23 cellular contexts compared by ENCODE assay signal in genomic region chr3:189171707-189172106, GRCh38. TPM values are rescaled to one million over a fixed set of nuclear protein-coding genes. Genes with fewer than 3 reads are reported as not detected.
DNase-seq lines count a peak whose midpoint lies in the region; ATAC-seq, FAIRE-seq and TF ChIP-seq lines count a peak whose summit lies in the region.
"Had no signal": no experiment of that assay in that cellular context is flagged by ENCODE, and none has a peak within 500 bp of the region (broad histone marks: within the 10 kb centered on the region; RNA-seq: fewer than 3 reads in every experiment).

Gene TPRG1, plus strand, starts transcription at chr3:189171971. Its CDS starts 35,414 bp downstream, at chr3:189207385.

- H3K27ac ChIP-seq in right lobe of liver (no peak within 1 kb of the TSS), HepG2 (ENCODE audit: extremely low read length, insufficient read depth, low read length) (no peak within 1 kb of the TSS), endodermal cell (ENCODE audit: low read depth, low read length) (no peak within 1 kb of the TSS), aorta (ENCODE audit: low read depth in 1 of 2, low read length in 2 of 2) (no peak within 1 kb of the TSS)
- H3K27ac ChIP-seq: KMS-11, left lung, thoracic aorta had no signal

- H3K27me3 ChIP-seq in right lobe of liver (no peaks in the 10 kb centered on the region), HepG2 (ENCODE audit: control insufficient read depth in 1 of 2, insufficient read depth in 2 of 2, low read length in 2 of 2) (no peaks in the 10 kb centered on the region; a peak in 1 of 5 replicates), endodermal cell (ENCODE audit: control insufficient read depth, insufficient read depth, low read length, poor library complexity, severe bottlenecking) (no peaks in the 10 kb centered on the region), aorta (ENCODE audit: control insufficient read depth in 1 of 2, insufficient read depth in 2 of 2, low read length in 1 of 2) (no peaks in the 10 kb centered on the region)
- H3K27me3 ChIP-seq: left lung had no signal

- TF ChIP-seq EP300 in HepG2 (IDR thresholded peaks at IDR 0.05; ENCODE audit: low read depth in 2 of 2, low read length in 2 of 2) (no peak), HepG2 (CRISPR knock-in tag; IDR thresholded peaks at IDR 0.05; ENCODE audit: borderline replicate concordance) (no peak)

- H3K27ac Mint-ChIP-seq in endodermal cell: no peak within 1 kb of the TSS
- peak within 1 kb of the TSS in 9 of 10 donors; percentile 16 to 86 (median 56) for H3K27ac Mint-ChIP-seq in naive thymus-derived CD8-positive, alpha-beta T cell
- H3K27ac Mint-ChIP-seq: stimulated activated memory B cell treated with anti-CD40 and anti-IgM and Interleukin-4, amounts not matched to agents 10 μg/mL and 1 μg/mL and 100 μg/mL, for 72 hours had no signal

- H3K36me3 Mint-ChIP-seq in endodermal cell (ENCODE audit: low read depth): no peaks in the 10 kb centered on the region
- H3K36me3 Mint-ChIP-seq in naive thymus-derived CD8-positive, alpha-beta T cell: no peaks in the 10 kb centered on the region
- H3K36me3 Mint-ChIP-seq: stimulated activated memory B cell treated with anti-CD40 and anti-IgM and Interleukin-4, amounts not matched to agents 10 μg/mL and 1 μg/mL and 100 μg/mL, for 72 hours had no signal

- no peaks in the 10 kb centered on the region for H4K20me1 ChIP-seq in HepG2 (ENCODE audit: insufficient read depth, low read length)

- DNase-seq in right lobe of liver (no peak), HepG2 (ENCODE audit: low spot score) (no peak), endodermal cell (peak; percentile 49), aorta (no peak), DMS 273 (lab: John Stamatoyannopoulos, UW; ENCODE audit: unreplicated experiment) (no peak), kidney glomerular epithelial cell (lab: John Stamatoyannopoulos, UW) (no peak), NCI-H2081 treated with DMSO at 0.1 percent for 48 hours (lab: John Stamatoyannopoulos, UW) (no peak)
- DNase-seq in naive thymus-derived CD8-positive, alpha-beta T cell: peak in 1 of 10 donors; percentile 13
- DNase-seq: caudate nucleus, dermis blood vessel endothelial cell, DND-41, foreskin fibroblast, left lung, NCI-H1694 treated with DMSO at 0.1 percent for 48 hours, NCI-H774, SW 1271 had no signal

- H3K9me3 ChIP-seq in right lobe of liver (no peaks in the 10 kb centered on the region), HepG2 (ENCODE audit: low read length) (no peaks in the 10 kb centered on the region), endodermal cell (ENCODE audit: control insufficient read depth, low read length) (no peaks in the 10 kb centered on the region), aorta (ENCODE audit: control insufficient read depth, low read length) (no peaks in the 10 kb centered on the region)
- H3K9me3 ChIP-seq: left lung, thoracic aorta had no signal

- H3K4me1 Mint-ChIP-seq in endodermal cell: peaks cover 9% of the 10 kb centered on the region
- peaks cover 9 to 25% (median 19%) of the 10 kb centered on the region in 4 donors for H3K4me1 Mint-ChIP-seq in naive thymus-derived CD8-positive, alpha-beta T cell
- H3K4me1 Mint-ChIP-seq: stimulated activated memory B cell treated with anti-CD40 and anti-IgM and Interleukin-4, amounts not matched to agents 10 μg/mL and 1 μg/mL and 100 μg/mL, for 72 hours had no signal

- no TSS peak for BruUV-seq in HepG2 (replicated peaks; lab: Mats Ljungman, UMichigan)

- TF ChIP-seq RAD21 in HepG2 (CRISPR knock-in tag; IDR thresholded peaks at IDR 0.05): no peak

- no peaks in the 10 kb centered on the region for H3K9me3 Mint-ChIP-seq in endodermal cell
- no peaks in the 10 kb centered on the region for H3K9me3 Mint-ChIP-seq in naive thymus-derived CD8-positive, alpha-beta T cell
- H3K9me3 Mint-ChIP-seq: stimulated activated memory B cell treated with anti-CD40 and anti-IgM and Interleukin-4, amounts not matched to agents 10 μg/mL and 1 μg/mL and 100 μg/mL, for 72 hours had no signal

- ATAC-seq in right lobe of liver (no peak), HepG2 (no peak), aorta (ENCODE audit: low FRiP score) (peak; percentile 19)
- ATAC-seq in naive thymus-derived CD8-positive, alpha-beta T cell: peak; percentile 49
- ATAC-seq: left lung; Right ventricle myocardium inferior; stimulated activated memory B cell treated with anti-CD40 and anti-IgM and Interleukin-4, amounts not matched to agents 10 μg/mL and 1 μg/mL and 100 μg/mL, for 72 hours had no signal

- CTCF ChIA-PET in HepG2 (lab: Yijun Ruan, JAX; ENCODE audit: low intra/inter-chr PET ratio, low total read pairs): no interaction called here

- no peak within 1 kb of the TSS for H3K4me3 Mint-ChIP-seq in endodermal cell
- H3K4me3 Mint-ChIP-seq in naive thymus-derived CD8-positive, alpha-beta T cell: peak within 1 kb of the TSS in 7 of 10 donors; percentile 2 to 68 (median 35)
- H3K4me3 Mint-ChIP-seq: stimulated activated memory B cell treated with anti-CD40 and anti-IgM and Interleukin-4, amounts not matched to agents 10 μg/mL and 1 μg/mL and 100 μg/mL, for 72 hours had no signal

- no peaks in the 10 kb centered on the region for H3K79me2 ChIP-seq in HepG2 (ENCODE audit: insufficient read depth, low read length)

- no peak within 1 kb of the TSS for H2AFZ ChIP-seq in HepG2 (ENCODE audit: low read length)

- no peaks in the 10 kb centered on the region for H3K27me3 Mint-ChIP-seq in endodermal cell (ENCODE audit: insufficient read depth)
- no peaks in the 10 kb centered on the region for H3K27me3 Mint-ChIP-seq in naive thymus-derived CD8-positive, alpha-beta T cell

- no peak for FAIRE-seq in HepG2 (lab: Jason Lieb, UNC)
- FAIRE-seq: GM12891, HTR-8/SVneo had no signal

- H3K4me1 ChIP-seq in right lobe of liver (peaks cover 0 to 5% (median 0%) of the 10 kb centered on the region in 4 donors), HepG2 (ENCODE audit: insufficient read depth, low read length) (no peaks in the 10 kb centered on the region), endodermal cell (ENCODE audit: control insufficient read depth, insufficient read depth, low read length) (peaks cover 7% of the 10 kb centered on the region), aorta (ENCODE audit: control insufficient read depth in 1 of 2, insufficient read depth in 2 of 2, low read length in 2 of 2) (no peaks in the 10 kb centered on the region)

- intact Hi-C loops in right lobe of liver (cut with DNase I) (no loop called here), HepG2 (cut with micrococcal nuclease; ENCODE audit: unreplicated experiment) (no loop called here), aorta (cut with DNase I) (no loop called here)

- in situ Hi-C loops in HepG2 (cut with HindIII; ENCODE audit: extremely low pct_ligation_motif_present, low pct_unique_long_range_greater_than_20kb): no loop called here

- POLR2A ChIA-PET in HepG2 (lab: Yijun Ruan, JAX): no interaction called here
- POLR2A ChIA-PET in naive thymus-derived CD8-positive, alpha-beta T cell (lab: Charles Lee): no interaction called here

- TF ChIP-seq CTCF in right lobe of liver (IDR thresholded peaks at IDR 0.05) (no peak), HepG2 (CRISPR knock-in tag; IDR thresholded peaks at IDR 0.05) (no peak), endodermal cell (conservative IDR thresholded peaks at IDR 0.05) (no peak)

- H3K9ac ChIP-seq in HepG2 (ENCODE audit: insufficient read depth, low read depth, low read length) (no peak within 1 kb of the TSS), endodermal cell (ENCODE audit: extremely low read depth, low read length, poor library complexity, severe bottlenecking) (no peak within 1 kb of the TSS)
- H3K9ac ChIP-seq: KMS-11 had no signal

- H3K4me2 ChIP-seq in HepG2 (ENCODE audit: low read depth, low read length): no peak within 1 kb of the TSS
- H3K4me2 ChIP-seq: KMS-11, smooth muscle cell had no signal

- H3K4me3 ChIP-seq in right lobe of liver (no peak within 1 kb of the TSS), HepG2 (replicated peaks in 1 of 3; ENCODE audit: insufficient read depth in 1 of 3, low read depth in 2 of 3, low read length in 3 of 3) (no peak within 1 kb of the TSS), endodermal cell (ENCODE audit: low read length) (no peak within 1 kb of the TSS), aorta (ENCODE audit: low read length in 2 of 2) (no peak within 1 kb of the TSS)
- H3K4me3 ChIP-seq: left lung, smooth muscle cell, thoracic aorta had no signal

- no CpG with 5 or more reads among the region's 1 CpG for WGBS in right lobe of liver (ENCODE audit: insufficient coverage, low coverage, low lambda C conversion rate, missing lambda C conversion rate)
- 0% methylated on average over 1 of the region's 1 CpG for WGBS in HepG2 (ENCODE audit: low lambda C conversion rate)
- WGBS in endodermal cell (ENCODE audit: insufficient coverage in 1 of 2, insufficient read length in 1 of 2), 2 experiments: 71 to 80% methylated on average over 1 of the region's 1 CpG
- 100% methylated on average over 1 of the region's 1 CpG for WGBS in aorta, 2 donors

- TF ChIP-seq POLR2A in right lobe of liver (IDR thresholded peaks at IDR 0.05): no peak
- no peak for TF ChIP-seq POLR2A in HepG2 (IDR thresholded peaks at IDR 0.05; ENCODE audit: insufficient read depth in 1 of 2, low read depth in 2 of 2, low read length in 2 of 2)

- no peaks in the 10 kb centered on the region for H3K36me3 ChIP-seq in right lobe of liver
- no peaks in the 10 kb centered on the region for H3K36me3 ChIP-seq in HepG2 (replicated peaks in 1 of 2; ENCODE audit: control insufficient read depth in 1 of 2, insufficient read depth in 2 of 2, low read length in 2 of 2)
- no peaks in the 10 kb centered on the region for H3K36me3 ChIP-seq in endodermal cell (ENCODE audit: control insufficient read depth, insufficient read depth, low read length)
- H3K36me3 ChIP-seq in aorta (ENCODE audit: control insufficient read depth in 1 of 2, insufficient read depth in 2 of 2, low read length in 1 of 2): no peaks in the 10 kb centered on the region
- H3K36me3 ChIP-seq: left lung, thoracic aorta had no signal

RNA-seq across cellular contexts. Expression of gene TPRG1, which starts in this region (rescaled TPM):
- total RNA-seq in right lobe of liver (10 to 100 TPM in 4 of 6 experiments, 1 to 10 TPM in 2; 8.0 to 33.6 (median 18.1) TPM), HepG2 (2016; rRNA removed; fragmentation: Illumina TruSeq; extraction: Trizol) (not detected in 2 replicates), endodermal cell (1 to 10 TPM in 1 of 2 donors, under 1 TPM in 1; 0.69 to 1.3 TPM), aorta (10 to 100 TPM; 14.9 to 19.8 TPM)
- 0.62 TPM in 1 of 2 replicates, not detected in the other for total RNA-seq in HepG2 (2016; cell fraction: cytosol; rRNA removed; fragmentation: Illumina TruSeq; extraction: Trizol; ENCODE audit: low read depth)
- total RNA-seq in HepG2 (2016; cell fraction: insoluble cytoplasmic fraction; rRNA removed; fragmentation: Illumina TruSeq; extraction: Trizol): 0.17 TPM in 1 of 2 replicates, not detected in the other
- total RNA-seq in HepG2 (2016; cell fraction: membrane; rRNA removed; fragmentation: Illumina TruSeq; extraction: Trizol): 0.25 and 0.45 TPM in 2 replicates
- 0.85 TPM in 1 of 2 replicates, not detected in the other for total RNA-seq in HepG2 (2016; cell fraction: nucleus; rRNA removed; fragmentation: Illumina TruSeq; extraction: Trizol)
- polyA plus RNA-seq in HepG2 (2011; rRNA removed) (0.09 and 0.17 TPM in 2 replicates), aorta (1 to 10 TPM; 4.5 to 7.2 TPM)
- not detected in 2 replicates for polyA plus RNA-seq in HepG2 (2011; cell fraction: cytosol; rRNA removed)
- 0.68 and 0.85 TPM in 2 replicates for polyA plus RNA-seq in HepG2 (2011; cell fraction: nucleus; rRNA removed)
- not detected in 2 replicates for polyA plus RNA-seq in HepG2 (2012)
- polyA plus RNA-seq in HepG2 (2016; cell fraction: cytosol; fragmentation: Illumina TruSeq; extraction: Trizol; ENCODE audit: low read depth): not detected in 2 replicates
- polyA plus RNA-seq in HepG2 (2016; cell fraction: insoluble cytoplasmic fraction; fragmentation: Illumina TruSeq; extraction: Trizol; ENCODE audit: low read depth): not detected in 2 replicates
- not detected in 2 replicates for polyA plus RNA-seq in HepG2 (2016; cell fraction: membrane; fragmentation: Illumina TruSeq; extraction: Trizol; ENCODE audit: low read depth)
- polyA plus RNA-seq in HepG2 (2016; cell fraction: nucleus; fragmentation: Illumina TruSeq; extraction: Trizol; ENCODE audit: insufficient read depth, low read depth): not detected in 2 replicates
- 0.37 TPM in 1 of 2 replicates, not detected in the other for polyA minus RNA-seq in HepG2 (2011; rRNA and poly(A)+ RNA removed; ENCODE audit: low replicate concordance)
- polyA minus RNA-seq in HepG2 (2011; cell fraction: cytosol; rRNA and poly(A)+ RNA removed): not detected in 2 replicates
- polyA minus RNA-seq in HepG2 (2011; cell fraction: nucleus; rRNA and poly(A)+ RNA removed): 2.0 TPM in 1 of 2 replicates, not detected in the other
- polyA plus RNA-seq in endodermal cell (2013, experiment 1 of 2): 0.43 TPM
- polyA plus RNA-seq in endodermal cell (2013, experiment 2 of 2): 0.37 TPM
- total RNA-seq in naive thymus-derived CD8-positive, alpha-beta T cell: 1 to 10 TPM; 5.3 to 5.7 TPM
- polyA plus RNA-seq in naive thymus-derived CD8-positive, alpha-beta T cell: 10 to 100 TPM in 1 of 3 donors, under 1 TPM in 2; 0.04 to 10.6 (median 0.47) TPM
- total RNA-seq: dermis blood vessel endothelial cell had no signal

Comparison
In these comparisons a context has a peak if more than half of its experiments do, and no peak if none do; other contexts are left out.
1. ATAC-seq: peak in naive thymus-derived CD8-positive, alpha-beta T cell (2 of 2) and aorta (single experiment); none in right lobe of liver (0 of 4) and HepG2 (single experiment).